In the genomic region with DNA sequence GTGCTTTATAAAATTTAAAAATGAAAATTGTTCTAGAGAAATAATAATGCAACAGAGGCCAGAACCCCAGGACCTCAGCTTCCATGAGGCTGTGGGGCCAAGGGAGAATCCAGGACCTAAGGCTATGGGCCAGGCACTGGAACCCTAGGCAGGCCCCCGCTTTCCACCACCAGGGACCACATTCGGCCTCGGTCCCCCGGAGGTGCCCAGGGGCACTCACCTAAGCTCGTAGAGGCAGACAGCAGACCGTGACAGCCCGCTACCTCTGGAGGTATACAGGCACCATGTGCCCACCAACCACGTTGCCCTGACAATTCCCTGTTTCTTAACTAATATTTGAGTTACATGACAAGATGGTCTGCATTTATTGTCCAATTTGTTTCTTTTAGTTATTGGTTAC, we compare ENCODE assay signal across 37 cellular contexts. TPM values are rescaled to one million over a fixed set of nuclear protein-coding genes. Genes with fewer than 3 reads are reported as not detected.
"Had no signal": no experiment of that assay in that cellular context is flagged by ENCODE, and none has a peak within 500 bp of the region (broad histone marks: within the 10 kb centered on the region; RNA-seq: fewer than 3 reads in every experiment).

No MANE protein-coding gene starts in this region.

- DNase-seq: Karpas-422, Kasumi-1, KG1, MG63, MM.1S, MV-4-11, NCI-H1048, NCI-H1092, NCI-H1092 treated with DMSO at 0.1 percent for 48 hours, NCI-H1105, NCI-H1105 treated with DMSO at 0.1 percent for 48 hours, NCI-H1417, NCI-H1417 treated with DMSO at 0.1 percent for 48 hours, NCI-H1436, NCI-H1436 treated with DMSO at 0.1 percent for 48 hours, NCI-H146, NCI-H1694, NCI-H1694 treated with DMSO at 0.1 percent for 48 hours, NCI-H187, NCI-H187 treated with DMSO at 0.1 percent for 48 hours, NCI-H1930, NCI-H2029, NCI-H2029 treated with DMSO at 0.1 percent for 48 hours, NCI-H2081, NCI-H2081 treated with DMSO at 0.1 percent for 48 hours, NCI-H2107, NCI-H2171, NCI-H2171 treated with DMSO at 0.1 percent for 48 hours, NCI-H2227 treated with DMSO at 0.1 percent for 48 hours, NCI-H226, NCI-H345, NCI-H446, NCI-H446 treated with DMSO at 0.1 percent for 48 hours had no signal

- H3K9ac ChIP-seq: KMS-11 had no signal

- H3K4me3 ChIP-seq: MG63 had no signal

- H3K4me2 ChIP-seq: KMS-11 had no signal

- H3K27ac ChIP-seq: KMS-11 had no signal

- H3K9me3 ChIP-seq: MG63 had no signal

- H3K27me3 ChIP-seq: MG63 had no signal

- H3K36me3 ChIP-seq: MG63 had no signal

RNA-seq across cellular contexts. Expression of a gene that starts 49.5 kb away (rescaled TPM):
- total RNA-seq: LHCN-M2, MCF 10A, NCI-H460 had no signal
